Comparison of ENCODE assay signal across 10 cellular contexts in genomic region chr7:77425151-77426051, GRCh38. TPM values are rescaled to one million over a fixed set of nuclear protein-coding genes. Genes with fewer than 3 reads are reported as not detected.
A peak's percentile ranks its signal among the peaks of the same experiment; 100 is the strongest.
DNase-seq lines count a peak whose midpoint lies in the region; ATAC-seq and TF ChIP-seq lines count a peak whose summit lies in the region.
"Had no signal": no experiment of that assay in that cellular context is flagged by ENCODE, and none has a peak within 500 bp of the region (broad histone marks: within the 10 kb centered on the region; RNA-seq: fewer than 3 reads in every experiment).

No MANE protein-coding gene starts in this region.

- no peaks in the 10 kb centered on the region for H4K20me1 ChIP-seq in IMR-90 (ENCODE audit: insufficient read depth, low read length)

- H2BK20ac ChIP-seq in IMR-90 (ENCODE audit: low read depth, low read length) = peak overlapping the region; percentile 58; the same call in 1 of the 2 replicates

- peak overlapping the region; percentile 53 for H3K18ac ChIP-seq in IMR-90 (ENCODE audit: low read depth, low read length)

- peak overlapping the region; percentile 53 to 87 for H4K8ac ChIP-seq in IMR-90 (ENCODE audit: low read depth in 2 of 2, low read length in 2 of 2)

- CTCF ChIA-PET in IMR-90 (lab: Yijun Ruan, JAX) = interaction anchor here (0.7 to 1.4 kb wide), 4 partner anchors 30 to 110 kb away, joined by 3 to 5 read pairs (median 4); no protein-coding TSS in a partner anchor

- H3K4me2 ChIP-seq in IMR-90 (ENCODE audit: low read depth, low read length) = peak overlapping the region; percentile 95

- no peaks in the 10 kb centered on the region; a peak in 1 of 4 replicates for H3K79me1 ChIP-seq in IMR-90 (ENCODE audit: low read depth in 1 of 2, low read length in 2 of 2)

- no TSS peak for BruUV-seq in IMR-90 (replicated peaks; lab: Mats Ljungman, UMichigan)

- H2BK5ac ChIP-seq in IMR-90 (ENCODE audit: low read depth, low read length, poor library complexity, severe bottlenecking) = peak overlapping the region; percentile 97

- no peak for DNase-seq in GM12864 (ENCODE audit: low read depth)
- DNase-seq in IMR-90 = peak; percentile 91
- no peak for DNase-seq in chondrocyte (ENCODE audit: low spot score)
- peak; percentile 89 for DNase-seq in myocyte (ENCODE audit: low read depth)
- no peak for DNase-seq in BE2C
- DNase-seq: activated T-cell treated with anti-CD3 and anti-CD28 coated beads for 4 hours, NCI-H1436 treated with DMSO at 0.1 percent for 48 hours had no signal

- dilution Hi-C loops in IMR-90 (cut with HindIII; ENCODE audit: low sequenced_read_pairs, unreplicated experiment) = no loop called here

- H3K9ac ChIP-seq in IMR-90 (ENCODE audit: low read depth, low read length) = peak overlapping the region; percentile 56; the same call in 1 of the 2 replicates

- no peak overlapping the region for H2AK5ac ChIP-seq in IMR-90 (ENCODE audit: low read depth, low read length)

- H3K4me1 Mint-ChIP-seq in chondrocyte (ENCODE audit: low read depth) = peaks cover 34% of the 10 kb centered on the region

- peak overlapping the region; percentile 21; the same call in 2 of the 3 replicates for H2BK15ac ChIP-seq in IMR-90 (ENCODE audit: low read depth, low read length)

- no peak overlapping the region for H2AK9ac ChIP-seq in IMR-90 (replicated peaks; ENCODE audit: low read depth, low read length, poor library complexity)

- POLR2A ChIA-PET in IMR-90 (lab: Charles Lee; ENCODE audit: unreplicated experiment) = interaction anchor here (0.9 to 1.3 kb wide), 3 partner anchors 9 to 113 kb away, joined by 3 to 19 read pairs (median 6); partner anchors contain the start of gene GSAP

- no peak for TF ChIP-seq CTCF in GM12864 (IDR thresholded peaks at IDR 0.05; ENCODE audit: low read depth, low read length, missing control alignments)
- TF ChIP-seq CTCF in IMR-90 (conservative IDR thresholded peaks at IDR 0.05; ENCODE audit: low read depth, low read length) = 0 out of 2 replicates have a peak, but pooled peaks have one; percentile 4
- no peak for TF ChIP-seq CTCF in chondrocyte (IDR thresholded peaks at IDR 0.05)
- no peak for TF ChIP-seq CTCF in BE2C (IDR thresholded peaks at IDR 0.05; ENCODE audit: low read depth, low read length)

- H4K5ac ChIP-seq in IMR-90 (ENCODE audit: low read depth, low read length) = peak overlapping the region; percentile 65

- no peaks in the 10 kb centered on the region for H3K9me3 ChIP-seq in IMR-90 (ENCODE audit: control insufficient read depth, insufficient read depth, low read length)
- no peaks in the 10 kb centered on the region for H3K9me3 ChIP-seq in BE2C

- peak overlapping the region; percentile 81 for H3K23ac ChIP-seq in IMR-90 (ENCODE audit: low read depth, low read length)

- no peaks in the 10 kb centered on the region for H3K36me3 ChIP-seq in IMR-90 (ENCODE audit: control insufficient read depth, insufficient read depth, low read length)
- no peaks in the 10 kb centered on the region for H3K36me3 ChIP-seq in BE2C

- H3K9me1 ChIP-seq in IMR-90 (ENCODE audit: insufficient read depth, low read length) = peaks cover 9% of the 10 kb centered on the region

- H3K4me3 Mint-ChIP-seq in chondrocyte (ENCODE audit: unreplicated experiment) = peak overlapping the region; percentile 45

- H3K14ac ChIP-seq in IMR-90 (replicated peaks; ENCODE audit: low read depth, low read length) = peak overlapping the region; percentile 74

- H3K27ac ChIP-seq in IMR-90 (ENCODE audit: insufficient read depth, low read length) = peak overlapping the region; percentile 38

- intact Hi-C loops in IMR-90 (cut with micrococcal nuclease) = loop anchor here (1.0 to 5.0 kb wide), 2 partner anchors 114 to 157 kb away; no protein-coding TSS in a partner anchor

- peak overlapping the region; percentile 88 for H2BK120ac ChIP-seq in IMR-90 (ENCODE audit: low read depth, low read length)

- H2AFZ ChIP-seq in IMR-90 (replicated peaks; ENCODE audit: low read length, poor library complexity) = peak overlapping the region; percentile 75

- H3K56ac ChIP-seq in IMR-90 (ENCODE audit: extremely low read depth, insufficient read depth, low read length) = peak overlapping the region; percentile 69

- in situ Hi-C loops in IMR-90 (cut with MboI; ENCODE audit: low sequenced_read_pairs) = no loop called here

- ATAC-seq in IMR-90 (ENCODE audit: low read depth) (peak; percentile 82), HG03571 (IDR thresholded peaks at IDR 0.05; ENCODE audit: unreplicated experiment) (no peak), HG03159 (IDR thresholded peaks at IDR 0.05; ENCODE audit: unreplicated experiment) (no peak), HG02763 (IDR thresholded peaks at IDR 0.05; ENCODE audit: unreplicated experiment) (no peak)

- peak overlapping the region; percentile 75 for H3K27ac Mint-ChIP-seq in chondrocyte (ENCODE audit: unreplicated experiment)

- peak overlapping the region; percentile 76 for H3K4ac ChIP-seq in IMR-90 (ENCODE audit: low read depth, low read length)

- H3K36me3 Mint-ChIP-seq in chondrocyte (ENCODE audit: low read depth) = no peaks in the 10 kb centered on the region

- no peaks in the 10 kb centered on the region for H3K27me3 ChIP-seq in IMR-90 (ENCODE audit: control insufficient read depth, insufficient read depth, low read length)
- H3K27me3 ChIP-seq in BE2C = peaks cover 18% of the 10 kb centered on the region

- peak overlapping the region; percentile 72 for H4K91ac ChIP-seq in IMR-90 (ENCODE audit: insufficient read depth, low read depth, low read length)

- peak overlapping the region; percentile 12; the same call in 1 of the 2 replicates for H3K4me3 ChIP-seq in GM12864 (ENCODE audit: low read depth, low read length)
- H3K4me3 ChIP-seq in IMR-90 (ENCODE audit: insufficient read depth, low read depth, low read length) = peak overlapping the region; percentile 38
- H3K4me3 ChIP-seq in BE2C (ENCODE audit: low read depth, low read length) = no peak overlapping the region

- no peaks in the 10 kb centered on the region for H3K9me3 Mint-ChIP-seq in chondrocyte (ENCODE audit: low read depth)

- TF ChIP-seq POLR2A in IMR-90 (IDR thresholded peaks at IDR 0.05; ENCODE audit: low read depth, low read length) = no peak

- no CpG with 5 or more reads among the region's 10 CpGs for WGBS in IMR-90 (ENCODE audit: extremely low coverage in 2 of 2, insufficient read length in 1 of 2), 2 experiments

- H3K4me1 ChIP-seq in IMR-90 (ENCODE audit: control insufficient read depth, insufficient read depth, low read length) (peaks cover 16% of the 10 kb centered on the region), BE2C (no peaks in the 10 kb centered on the region)

- no peak for TF ChIP-seq RAD21 in IMR-90 (IDR thresholded peaks at IDR 0.05; ENCODE audit: low read length)

- H3K27me3 Mint-ChIP-seq in chondrocyte (ENCODE audit: low read depth) = no peaks in the 10 kb centered on the region

TF ChIP-seq in IMR-90, 13 proteins besides CTCF, POLR2A, EP300 and RAD21:
- TF ChIP-seq FOS (IDR thresholded peaks at IDR 0.05; ENCODE audit: low read depth, low read length) = no peak
- TF ChIP-seq SMC3 (IDR thresholded peaks at IDR 0.05; ENCODE audit: low read depth, low read length) = 0 out of 2 replicates have a peak, but pooled peaks have one; percentile 5
TF ChIP-seq in IMR-90: peak in this region for 1.

RNA-seq across cellular contexts. Expression of gene GSAP, which starts 9.3 kb away (rescaled TPM):
- total RNA-seq in IMR-90 (2012; rRNA removed) (1.8 and 1.9 TPM in 2 replicates), chondrocyte (0.58 to 3.1 TPM (median 1.9 TPM) in 3 replicates), myocyte (12.2 and 16.6 TPM in 2 replicates)
- polyA plus RNA-seq in IMR-90 (2012; rRNA removed) = 1.0 and 1.6 TPM in 2 replicates
- 0.43 and 0.59 TPM in 2 replicates for polyA plus RNA-seq in IMR-90 (2012; cell fraction: cytosol; rRNA removed)
- 1.4 and 17.7 TPM in 2 replicates for polyA plus RNA-seq in IMR-90 (2012; cell fraction: nucleus; rRNA removed; ENCODE audit: low replicate concordance)
- 9.3 TPM for polyA plus RNA-seq in myocyte (2012)
- not detected for polyA plus RNA-seq in BE2C (2012; ENCODE audit: insufficient read depth, insufficient read length, low read depth)

Comparison
In these comparisons a context has a peak if more than half of its experiments do, and no peak if none do; other contexts are left out.
1. DNase-seq: peak in IMR-90 (single experiment) and myocyte (single experiment); none in GM12864 (single experiment), chondrocyte (single experiment) and BE2C (single experiment).